Comparison of ENCODE assay signal across 9 cellular contexts in genomic region chr18:657998-658946, GRCh38. TPM values are rescaled to one million over a fixed set of nuclear protein-coding genes. Genes with fewer than 3 reads are reported as not detected.
DNase-seq lines count a peak whose midpoint lies in the region; ATAC-seq, FAIRE-seq and TF ChIP-seq lines count a peak whose summit lies in the region.
"Had no signal": no experiment of that assay in that cellular context is flagged by ENCODE, and none has a peak within 500 bp of the region (broad histone marks: within the 10 kb centered on the region; RNA-seq: fewer than 3 reads in every experiment).

No MANE protein-coding gene starts in this region.

- no peak overlapping the region for H2AFZ ChIP-seq in HepG2 (ENCODE audit: low read length)

- peaks cover 38% of the 10 kb centered on the region for H3K4me1 Mint-ChIP-seq in CD14-positive monocyte

- H3K27ac ChIP-seq in HepG2 (ENCODE audit: extremely low read length, insufficient read depth, low read length): peak overlapping the region; percentile 96

- peak overlapping the region; percentile 98 for H3K4me2 ChIP-seq in HepG2 (ENCODE audit: low read depth, low read length)

- H3K9me3 Mint-ChIP-seq in CD14-positive monocyte: peaks cover 0 to 9% (median 2%) of the 10 kb centered on the region in 7 donors

- peaks cover 14 to 20% (median 16%) of the 10 kb centered on the region in 3 donors for H3K27me3 Mint-ChIP-seq in CD14-positive monocyte (ENCODE audit: low read depth in 3 of 3)

- TF ChIP-seq EP300 in HepG2 (IDR thresholded peaks at IDR 0.05; ENCODE audit: low read depth in 2 of 2, low read length in 2 of 2) (peak; percentile 31 to 40; a peak in 2 of 4 replicates), HepG2 (CRISPR knock-in tag; IDR thresholded peaks at IDR 0.05; ENCODE audit: borderline replicate concordance) (peak; percentile 42)

- WGBS in HepG2 (ENCODE audit: low lambda C conversion rate): 2% methylated on average over 42 of the region's 72 CpGs

- peak; percentile 48; the same call in 1 of the 2 replicates for TF ChIP-seq RAD21 in HepG2 (CRISPR knock-in tag; IDR thresholded peaks at IDR 0.05)

- TF ChIP-seq POLR2A in HepG2 (IDR thresholded peaks at IDR 0.05; ENCODE audit: insufficient read depth in 1 of 2, low read depth in 2 of 2, low read length in 2 of 2): peak; percentile 93 to 95

- H3K4me3 ChIP-seq in HepG2 (replicated peaks in 1 of 3; ENCODE audit: insufficient read depth in 1 of 3, low read depth in 2 of 3, low read length in 3 of 3): peak overlapping the region; percentile 66 to 93 (median 91)

- CTCF ChIA-PET in HepG2 (lab: Yijun Ruan, JAX; ENCODE audit: low intra/inter-chr PET ratio, low total read pairs): no interaction called here

- H4K20me1 ChIP-seq in HepG2 (ENCODE audit: insufficient read depth, low read length): peaks cover 10% of the 10 kb centered on the region; the same call in 1 of the 2 replicates

- H3K27ac Mint-ChIP-seq in CD14-positive monocyte: peak overlapping the region in 3 of 7 donors; percentile 15 to 48 (median 30)

- DNase-seq in CD14-positive monocyte (ENCODE audit: low spot score): peak; percentile 58
- DNase-seq in GM19239 (ENCODE audit: insufficient read length, low spot score): peak; percentile 56
- peak; percentile 94 for DNase-seq in NCI-H345 (lab: John Stamatoyannopoulos, UW)
- DNase-seq in activated CD4-positive, CD25-positive, alpha-beta regulatory T cell treated with anti-CD3 and anti-CD28 coated beads, Interleukin-2, amount 50 U/mL, for 72 hours: peak; percentile 68
- peak; percentile 66 to 90 for DNase-seq in dermis microvascular lymphatic vessel endothelial cell (ENCODE audit: low read depth in 2 of 2)
- DNase-seq in HepG2 (ENCODE audit: low spot score): peak; percentile 92
- peak; percentile 57 for DNase-seq in stimulated activated CD4-positive, alpha-beta T cell treated with anti-CD3 and anti-CD28 coated beads, Interleukin-4, amount 100 ng/mL, for 1 hour

- no peak for TF ChIP-seq CTCF in CD14-positive monocyte (IDR thresholded peaks at IDR 0.05)
- TF ChIP-seq CTCF in HepG2 (CRISPR knock-in tag; IDR thresholded peaks at IDR 0.05): peak; percentile 5; the same call in 1 of the 2 replicates

- no peaks in the 10 kb centered on the region for H3K27me3 ChIP-seq in HepG2 (ENCODE audit: control insufficient read depth in 1 of 2, insufficient read depth in 2 of 2, low read length in 2 of 2)

- intact Hi-C loops in CD14-positive monocyte (cut with micrococcal nuclease): no loop called here
- intact Hi-C loops in HepG2 (cut with micrococcal nuclease; ENCODE audit: unreplicated experiment): loop anchor here (2.0 to 10.0 kb wide), 4 partner anchors 36 to 177 kb away; partner anchors contain the start of gene CLUL1

- peak; percentile 68 for FAIRE-seq in GM19239 (lab: Jason Lieb, UNC)
- peak; percentile 76 for FAIRE-seq in HepG2 (lab: Jason Lieb, UNC)
- FAIRE-seq: endometrium had no signal

- peak overlapping the region; percentile 91 to 95 for H3K4me3 Mint-ChIP-seq in CD14-positive monocyte

- BruUV-seq in HepG2 (replicated peaks; lab: Mats Ljungman, UMichigan): no TSS peak

- no peaks in the 10 kb centered on the region for H3K9me3 ChIP-seq in HepG2 (ENCODE audit: low read length)

- H3K4me1 ChIP-seq in HepG2 (ENCODE audit: insufficient read depth, low read length): peaks cover 49% of the 10 kb centered on the region

- H3K36me3 ChIP-seq in HepG2 (replicated peaks in 1 of 2; ENCODE audit: control insufficient read depth in 1 of 2, insufficient read depth in 2 of 2, low read length in 2 of 2): peaks cover 11 to 26% of the 10 kb centered on the region in 2 experiments

- ATAC-seq in HG03378 (IDR thresholded peaks at IDR 0.05; ENCODE audit: unreplicated experiment) (peak; percentile 58), HepG2 (peak; percentile 96)

- peaks cover 22 to 30% of the 10 kb centered on the region in 2 donors for H3K36me3 Mint-ChIP-seq in CD14-positive monocyte

- in situ Hi-C loops in HepG2 (cut with HindIII; ENCODE audit: extremely low pct_ligation_motif_present, low pct_unique_long_range_greater_than_20kb): no loop called here

- peaks cover 68% of the 10 kb centered on the region for H3K79me2 ChIP-seq in HepG2 (ENCODE audit: insufficient read depth, low read length)

- H3K9ac ChIP-seq in HepG2 (ENCODE audit: insufficient read depth, low read depth, low read length): peak overlapping the region; percentile 98

- POLR2A ChIA-PET in HepG2 (lab: Yijun Ruan, JAX): interaction anchor here (0.6 to 2.4 kb wide), 17 partner anchors 8 to 500 kb away, joined by 3 to 23 read pairs (median 4); partner anchors contain the start of genes ENOSF1, THOC1 and USP14

TF ChIP-seq in HepG2, 621 proteins besides CTCF, POLR2A, EP300 and RAD21 (continues in another document):
- TF ChIP-seq TAF15 (IDR thresholded peaks at IDR 0.05; ENCODE audit: low read depth, low read length, poor library complexity, severe bottlenecking) (no peak), HOMEZ (CRISPR knock-in tag; IDR thresholded peaks at IDR 0.05; ENCODE audit: low read depth) (peak; percentile 4; the same call in 1 of the 2 replicates), SOX13 (IDR thresholded peaks at IDR 0.05) (no peak), SOX13 (CRISPR knock-in tag; conservative IDR thresholded peaks at IDR 0.05 in 1 of 2, IDR thresholded peaks at IDR 0.05 in 1 of 2) (peak in 1 of 2 experiments; percentile 48; a peak in 1 of 4 replicates)

RNA-seq across cellular contexts. Expression of gene TYMS, which starts 0.8 kb away (rescaled TPM):
- polyA plus RNA-seq in CD14-positive monocyte (not detected), HepG2 (2011; rRNA removed) (84.9 and 106 TPM in 2 replicates)
- total RNA-seq in dermis microvascular lymphatic vessel endothelial cell (27.6 and 33.8 TPM in 2 replicates), HepG2 (2016; rRNA removed; fragmentation: Illumina TruSeq; extraction: Trizol) (80.1 and 186 TPM in 2 replicates)
- total RNA-seq in HepG2 (2016; cell fraction: cytosol; rRNA removed; fragmentation: Illumina TruSeq; extraction: Trizol; ENCODE audit: low read depth): 27.2 and 31.4 TPM in 2 replicates
- 77.9 and 183 TPM in 2 replicates for total RNA-seq in HepG2 (2016; cell fraction: insoluble cytoplasmic fraction; rRNA removed; fragmentation: Illumina TruSeq; extraction: Trizol)
- 91.3 and 92.9 TPM in 2 replicates for total RNA-seq in HepG2 (2016; cell fraction: membrane; rRNA removed; fragmentation: Illumina TruSeq; extraction: Trizol)
- 89.4 and 101 TPM in 2 replicates for total RNA-seq in HepG2 (2016; cell fraction: nucleus; rRNA removed; fragmentation: Illumina TruSeq; extraction: Trizol)
- 66.6 and 93.1 TPM in 2 replicates for polyA plus RNA-seq in HepG2 (2011; cell fraction: cytosol; rRNA removed)
- polyA plus RNA-seq in HepG2 (2011; cell fraction: nucleus; rRNA removed): 30.9 and 37.2 TPM in 2 replicates
- 69.5 and 111 TPM in 2 replicates for polyA plus RNA-seq in HepG2 (2012)
- 61.0 and 61.1 TPM in 2 replicates for polyA plus RNA-seq in HepG2 (2016; cell fraction: cytosol; fragmentation: Illumina TruSeq; extraction: Trizol; ENCODE audit: low read depth)
- 396 and 406 TPM in 2 replicates for polyA plus RNA-seq in HepG2 (2016; cell fraction: insoluble cytoplasmic fraction; fragmentation: Illumina TruSeq; extraction: Trizol; ENCODE audit: low read depth)
- 107 and 113 TPM in 2 replicates for polyA plus RNA-seq in HepG2 (2016; cell fraction: membrane; fragmentation: Illumina TruSeq; extraction: Trizol; ENCODE audit: low read depth)
- polyA plus RNA-seq in HepG2 (2016; cell fraction: nucleus; fragmentation: Illumina TruSeq; extraction: Trizol; ENCODE audit: insufficient read depth, low read depth): 245 and 246 TPM in 2 replicates
- polyA minus RNA-seq in HepG2 (2011; rRNA and poly(A)+ RNA removed; ENCODE audit: low replicate concordance): 242 and 518 TPM in 2 replicates
- polyA minus RNA-seq in HepG2 (2011; cell fraction: cytosol; rRNA and poly(A)+ RNA removed): 59.7 and 82.7 TPM in 2 replicates
- 20.8 and 28.3 TPM in 2 replicates for polyA minus RNA-seq in HepG2 (2011; cell fraction: nucleus; rRNA and poly(A)+ RNA removed)

RNA-seq across cellular contexts. Expression of gene ENOSF1, which starts 54.2 kb away (rescaled TPM):
- polyA plus RNA-seq in CD14-positive monocyte (1 to 10 TPM; 2.2 to 2.3 TPM), HepG2 (2011; rRNA removed) (38.2 and 40.1 TPM in 2 replicates)
- total RNA-seq in dermis microvascular lymphatic vessel endothelial cell (19.3 and 20.7 TPM in 2 replicates), HepG2 (2016; rRNA removed; fragmentation: Illumina TruSeq; extraction: Trizol) (21.1 and 37.6 TPM in 2 replicates)
- total RNA-seq in HepG2 (2016; cell fraction: cytosol; rRNA removed; fragmentation: Illumina TruSeq; extraction: Trizol; ENCODE audit: low read depth): 8.2 and 9.8 TPM in 2 replicates
- 25.4 and 34.5 TPM in 2 replicates for total RNA-seq in HepG2 (2016; cell fraction: insoluble cytoplasmic fraction; rRNA removed; fragmentation: Illumina TruSeq; extraction: Trizol)
- total RNA-seq in HepG2 (2016; cell fraction: membrane; rRNA removed; fragmentation: Illumina TruSeq; extraction: Trizol): 8.9 and 9.6 TPM in 2 replicates
- 59.4 and 77.1 TPM in 2 replicates for total RNA-seq in HepG2 (2016; cell fraction: nucleus; rRNA removed; fragmentation: Illumina TruSeq; extraction: Trizol)
- 10.1 and 10.8 TPM in 2 replicates for polyA plus RNA-seq in HepG2 (2011; cell fraction: cytosol; rRNA removed)
- polyA plus RNA-seq in HepG2 (2011; cell fraction: nucleus; rRNA removed): 182 and 188 TPM in 2 replicates
- polyA plus RNA-seq in HepG2 (2012): 22.6 and 32.9 TPM in 2 replicates
- polyA plus RNA-seq in HepG2 (2016; cell fraction: cytosol; fragmentation: Illumina TruSeq; extraction: Trizol; ENCODE audit: low read depth): 2.2 and 3.1 TPM in 2 replicates
- 23.8 and 27.2 TPM in 2 replicates for polyA plus RNA-seq in HepG2 (2016; cell fraction: insoluble cytoplasmic fraction; fragmentation: Illumina TruSeq; extraction: Trizol; ENCODE audit: low read depth)
- 6.1 and 7.0 TPM in 2 replicates for polyA plus RNA-seq in HepG2 (2016; cell fraction: membrane; fragmentation: Illumina TruSeq; extraction: Trizol; ENCODE audit: low read depth)
- polyA plus RNA-seq in HepG2 (2016; cell fraction: nucleus; fragmentation: Illumina TruSeq; extraction: Trizol; ENCODE audit: insufficient read depth, low read depth): 131 and 139 TPM in 2 replicates
- polyA minus RNA-seq in HepG2 (2011; rRNA and poly(A)+ RNA removed; ENCODE audit: low replicate concordance): 73.7 and 121 TPM in 2 replicates
- polyA minus RNA-seq in HepG2 (2011; cell fraction: cytosol; rRNA and poly(A)+ RNA removed): 8.3 and 11.0 TPM in 2 replicates
- polyA minus RNA-seq in HepG2 (2011; cell fraction: nucleus; rRNA and poly(A)+ RNA removed): 137 and 147 TPM in 2 replicates

Comparison
In these comparisons a context has a peak if more than half of its experiments do, and no peak if none do; other contexts are left out.
1. Peak in every context shown above with its lines: DNase-seq, ATAC-seq, H3K4me3 ChIP-seq and H3K27ac ChIP-seq.